8 cellular contexts compared by ENCODE assay signal in genomic region chr5:96601811-96602244, GRCh38.
DNase-seq lines count a peak whose midpoint lies in the region; ATAC-seq and TF ChIP-seq lines count a peak whose summit lies in the region.

No MANE protein-coding gene starts in this region.

- peak; percentile 64 for TF ChIP-seq CTCF in LNCaP clone FGC (IDR thresholded peaks at IDR 0.05; ENCODE audit: control insufficient read depth, extremely low read depth, insufficient read depth)

- ATAC-seq in GM21825 (IDR thresholded peaks at IDR 0.05; ENCODE audit: unreplicated experiment): peak; percentile 86

- in situ Hi-C loops in G401 (cut with HindIII; ENCODE audit: low sequenced_read_pairs): no loop called here

- intact Hi-C loops in head of caudate nucleus (cut with DNase I): no loop called here

- DNase-seq in G401 (ENCODE audit: low spot score) (peak; percentile 73), LNCaP clone FGC (ENCODE audit: low read depth) (peak; percentile 30), RPMI8226 (peak; percentile 82), head of caudate nucleus (peak in 27 of 42 donors; percentile 14 to 85 (median 54)), retina (peak; percentile 65), cortex of kidney (lab: John Stamatoyannopoulos, UW) (no peak)
- DNase-seq in activated naive CD4-positive, alpha-beta T cell treated with anti-CD3 and anti-CD28 coated beads, Interleukin-2, amount 50 U/mL, for 16 hours: peak; percentile 33

- H3K4me3 ChIP-seq in LNCaP clone FGC (ENCODE audit: low read depth, low read length): no peak overlapping the region
